ENCODE assay signal across 11 cellular contexts in genomic region chr10:112732277-112732891, GRCh38.
DNase-seq lines count a peak whose midpoint lies in the region; ATAC-seq and TF ChIP-seq lines count a peak whose summit lies in the region.
"Had no signal": no experiment of that assay in that cellular context is flagged by ENCODE, and none has a peak within 500 bp of the region (broad histone marks: within the 10 kb centered on the region; RNA-seq: fewer than 3 reads in every experiment).

No MANE protein-coding gene starts in this region.

- no peaks in the 10 kb centered on the region for H3F3A ChIP-seq in PC-3 (ENCODE audit: low read length, unreplicated experiment)

- no peak overlapping the region for H3K27ac ChIP-seq in PC-3 (ENCODE audit: low read length)
- H3K27ac ChIP-seq: skin epidermis, tibial artery had no signal

- no peak overlapping the region for H2AFZ ChIP-seq in PC-3 (ENCODE audit: low read length)

- CTCF ChIA-PET in PC-3 (lab: Charles Lee) (no interaction called here), HEK293T (lab: Yijun Ruan, JAX) (interaction anchor here (1.1 kb wide), 1 partner anchor 11 kb away, joined by 3 read pairs; no protein-coding TSS in a partner anchor)

- no peaks in the 10 kb centered on the region for H4K20me1 ChIP-seq in PC-3 (ENCODE audit: low read length)

- H3K36me3 ChIP-seq in PC-3 (ENCODE audit: low read depth, low read length): no peaks in the 10 kb centered on the region
- H3K36me3 ChIP-seq: tibial artery had no signal

- no peak overlapping the region for H3K4me3 ChIP-seq in PC-3 (ENCODE audit: low read length)
- H3K4me3 ChIP-seq: skin epidermis, tibial artery had no signal

- H3K9ac ChIP-seq in PC-3 (ENCODE audit: low read length): no peak overlapping the region

- H3K27me3 ChIP-seq in PC-3 (ENCODE audit: low read length): no peaks in the 10 kb centered on the region
- H3K27me3 ChIP-seq: tibial artery had no signal

- TF ChIP-seq CTCF in PC-3 (conservative IDR thresholded peaks at IDR 0.05; ENCODE audit: low read depth, low read length): no peak

- POLR2A ChIA-PET in PC-3 (lab: Charles Lee; ENCODE audit: unreplicated experiment) (no interaction called here), HEK293T (lab: Yijun Ruan, JAX) (no interaction called here)

- H3K4me1 ChIP-seq in PC-3 (ENCODE audit: insufficient read depth, low read length): no peaks in the 10 kb centered on the region

- ATAC-seq in PC-3 (no peak), left ventricle myocardium superior (peak; percentile 84)

- no peak overlapping the region for H3K4me2 ChIP-seq in PC-3 (ENCODE audit: low read length)

- no peaks in the 10 kb centered on the region for H3K9me3 ChIP-seq in PC-3 (ENCODE audit: low read length)
- H3K9me3 ChIP-seq: tibial artery had no signal

- DNase-seq in Ammon's horn (ENCODE audit: low spot score) (peak; percentile 27), H4 (ENCODE audit: low spot score) (peak; percentile 15), PC-3 (peak; percentile 10), left ventricle myocardium superior (no peak), amniotic stem cell (lab: John Stamatoyannopoulos, UW) (no peak), HEK293T (ENCODE audit: extremely low spot score) (no peak), HPDE6-E6E7 (ENCODE audit: extremely low spot score) (no peak)
- DNase-seq in activated T-cell treated with anti-CD3 and anti-CD28 coated beads, Interleukin-2, amount 50 U/mL, for 1 hour: no peak
- DNase-seq: activated naive CD8-positive, alpha-beta T cell treated with anti-CD3 and anti-CD28 coated beads, Interleukin-2, amount 10 ng/mL, durations not matched to agents 7 days and 5 days; tibial artery had no signal

- BruUV-seq in PC-3 (replicated peaks; lab: Mats Ljungman, UMichigan): no TSS peak

- intact Hi-C loops in PC-3 (cut with micrococcal nuclease): no loop called here
- intact Hi-C loops in left ventricle myocardium superior (cut with micrococcal nuclease): no loop called here

- H3K79me2 ChIP-seq in PC-3 (ENCODE audit: low read length): no peaks in the 10 kb centered on the region

- no peaks in the 10 kb centered on the region for H3K9me2 ChIP-seq in PC-3 (replicated peaks; ENCODE audit: low read length)

TF ChIP-seq in HEK293T, 16 proteins besides CTCF, POLR2A, EP300 and RAD21:
- TF ChIP-seq SP1 (IDR thresholded peaks at IDR 0.05): no peak
- TF ChIP-seq TARDBP (IDR thresholded peaks at IDR 0.05): no peak
- no peak for TF ChIP-seq ELF4 (IDR thresholded peaks at IDR 0.05)
- no peak for TF ChIP-seq LEF1 (IDR thresholded peaks at IDR 0.05; ENCODE audit: borderline replicate concordance)

Comparison
In these comparisons a context has a peak if more than half of its experiments do, and no peak if none do; other contexts are left out.
1. DNase-seq: peak in Ammon's horn (single experiment), H4 (single experiment) and PC-3 (single experiment); none in left ventricle myocardium superior (single experiment), amniotic stem cell (single experiment), HEK293T (single experiment), HPDE6-E6E7 (single experiment) and activated T-cell treated with anti-CD3 and anti-CD28 coated beads, Interleukin-2, amount 50 U/mL, for 1 hour (single experiment).